2 cellular contexts compared by ENCODE assay signal in the genomic region with DNA sequence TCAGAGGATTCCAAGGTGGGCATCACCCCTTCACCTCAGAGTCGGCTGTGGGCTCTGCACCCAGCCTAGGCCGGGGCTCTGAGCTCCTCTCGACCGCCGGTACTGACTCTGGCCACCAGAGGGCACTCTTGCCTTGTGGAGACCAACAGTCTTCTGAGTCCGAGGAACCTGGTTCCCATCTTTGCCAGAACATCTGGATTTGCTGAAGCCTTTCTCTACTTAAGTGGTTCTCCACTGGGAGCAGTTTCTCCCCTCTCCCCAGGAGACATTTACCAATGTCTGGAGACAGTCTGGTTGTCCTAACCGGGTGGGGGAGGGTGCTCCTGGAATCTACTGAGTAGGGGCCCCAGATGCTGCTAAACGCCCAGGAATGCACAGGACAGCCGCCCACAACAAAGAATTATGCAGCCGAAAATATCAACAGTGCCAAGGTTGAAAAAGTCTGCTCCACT.
TF ChIP-seq lines count a peak whose summit lies in the region.

No MANE protein-coding gene starts in this region.

TF ChIP-seq in HCT116, 20 proteins besides CTCF, POLR2A, EP300 and RAD21:
- no peak for TF ChIP-seq ELF1 (IDR thresholded peaks at IDR 0.05; ENCODE audit: borderline replicate concordance, low read depth)
- no peak for TF ChIP-seq JUND (IDR thresholded peaks at IDR 0.05)
- no peak for TF ChIP-seq EZH2phosphoT487 (IDR thresholded peaks at IDR 0.05; ENCODE audit: borderline replicate concordance)
- no peak for TF ChIP-seq SP1 (IDR thresholded peaks at IDR 0.05; ENCODE audit: low read depth)
- no peak for TF ChIP-seq EZH2 (IDR thresholded peaks at IDR 0.05)
- TF ChIP-seq TCF7L2 (IDR thresholded peaks at IDR 0.05; ENCODE audit: borderline replicate concordance, extremely low read depth, insufficient read depth, insufficient read length) = no peak
- TF ChIP-seq FOSL1 (IDR thresholded peaks at IDR 0.05; ENCODE audit: low read depth) = no peak
- TF ChIP-seq, protein P1, sequence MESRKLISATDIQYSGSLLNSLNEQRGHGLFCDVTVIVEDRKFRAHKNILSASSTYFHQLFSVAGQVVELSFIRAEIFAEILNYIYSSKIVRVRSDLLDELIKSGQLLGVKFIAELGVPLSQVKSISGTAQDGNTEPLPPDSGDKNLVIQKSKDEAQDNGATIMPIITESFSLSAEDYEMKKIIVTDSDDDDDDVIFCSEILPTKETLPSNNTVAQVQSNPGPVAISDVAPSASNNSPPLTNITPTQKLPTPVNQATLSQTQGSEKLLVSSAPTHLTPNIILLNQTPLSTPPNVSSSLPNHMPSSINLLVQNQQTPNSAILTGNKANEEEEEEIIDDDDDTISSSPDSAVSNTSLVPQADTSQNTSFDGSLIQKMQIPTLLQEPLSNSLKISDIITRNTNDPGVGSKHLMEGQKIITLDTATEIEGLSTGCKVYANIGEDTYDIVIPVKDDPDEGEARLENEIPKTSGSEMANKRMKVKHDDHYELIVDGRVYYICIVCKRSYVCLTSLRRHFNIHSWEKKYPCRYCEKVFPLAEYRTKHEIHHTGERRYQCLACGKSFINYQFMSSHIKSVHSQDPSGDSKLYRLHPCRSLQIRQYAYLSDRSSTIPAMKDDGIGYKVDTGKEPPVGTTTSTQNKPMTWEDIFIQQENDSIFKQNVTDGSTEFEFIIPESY (IDR thresholded peaks at IDR 0.05; ENCODE audit: extremely low read depth, insufficient replicate concordance, low read length) = no peak
- no peak for TF ChIP-seq ZFX (IDR thresholded peaks at IDR 0.05)
- TF ChIP-seq YY1 (IDR thresholded peaks at IDR 0.05; ENCODE audit: extremely low read depth, insufficient replicate concordance, low read depth, low read length) = no peak
- no peak for TF ChIP-seq REST (IDR thresholded peaks at IDR 0.05; ENCODE audit: low read depth)
- TF ChIP-seq MAX (IDR thresholded peaks at IDR 0.05) = no peak
- no peak for TF ChIP-seq SIN3A (IDR thresholded peaks at IDR 0.05; ENCODE audit: low read depth)
- no peak for TF ChIP-seq ZNF274 (IDR thresholded peaks at IDR 0.05; ENCODE audit: low read depth, low read length)
- TF ChIP-seq POLR2AphosphoS5 (IDR thresholded peaks at IDR 0.05; ENCODE audit: low read depth, low read length) = no peak
- TF ChIP-seq EGR1 (IDR thresholded peaks at IDR 0.05; ENCODE audit: low read depth) = no peak
- TF ChIP-seq CBX3 (IDR thresholded peaks at IDR 0.05; ENCODE audit: low read depth) = no peak
- no peak for TF ChIP-seq CEBPB (IDR thresholded peaks at IDR 0.05; ENCODE audit: low read depth)
- TF ChIP-seq, protein P2, sequence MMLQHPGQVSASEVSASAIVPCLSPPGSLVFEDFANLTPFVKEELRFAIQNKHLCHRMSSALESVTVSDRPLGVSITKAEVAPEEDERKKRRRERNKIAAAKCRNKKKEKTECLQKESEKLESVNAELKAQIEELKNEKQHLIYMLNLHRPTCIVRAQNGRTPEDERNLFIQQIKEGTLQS (IDR thresholded peaks at IDR 0.05) = no peak

TF ChIP-seq in HepG2, 621 proteins besides CTCF, POLR2A, EP300 and RAD21 (continues in another document):
- TF ChIP-seq STAG1 (CRISPR knock-in tag; IDR thresholded peaks at IDR 0.05) (peak; percentile 92), LCORL (IDR thresholded peaks at IDR 0.05) (no peak), LCORL (CRISPR knock-in tag; IDR thresholded peaks at IDR 0.05) (no peak), DDIT3 (CRISPR knock-in tag; IDR thresholded peaks at IDR 0.05) (no peak), ELF1 (CRISPR knock-in tag; IDR thresholded peaks at IDR 0.05) (no peak), HNRNPK (IDR thresholded peaks at IDR 0.05; ENCODE audit: low read depth, low read length, poor library complexity, severe bottlenecking) (no peak), KDM3A (CRISPR knock-in tag; IDR thresholded peaks at IDR 0.05; ENCODE audit: low read depth) (0 out of 2 replicates have a peak, but pooled peaks have one; percentile 51), SMC3 (IDR thresholded peaks at IDR 0.05; ENCODE audit: low read length) (peak; percentile 80), NR3C1 (CRISPR knock-in tag; IDR thresholded peaks at IDR 0.05) (no peak), IRF9 (CRISPR knock-in tag; IDR thresholded peaks at IDR 0.05; ENCODE audit: borderline replicate concordance) (no peak), ZNF569 (CRISPR knock-in tag; IDR thresholded peaks at IDR 0.05; ENCODE audit: borderline replicate concordance) (no peak), MZF1 (CRISPR knock-in tag; IDR thresholded peaks at IDR 0.05; ENCODE audit: borderline replicate concordance) (no peak), FOXC1 (CRISPR knock-in tag; IDR thresholded peaks at IDR 0.05; ENCODE audit: borderline replicate concordance) (0 out of 2 replicates have a peak, but pooled peaks have one; percentile 24), HNRNPL (IDR thresholded peaks at IDR 0.05; ENCODE audit: low read depth, low read length) (no peak), ERF (CRISPR knock-in tag; IDR thresholded peaks at IDR 0.05) (0 out of 2 replicates have a peak, but pooled peaks have one; percentile 35), MYC (CRISPR knock-in tag; IDR thresholded peaks at IDR 0.05; ENCODE audit: borderline replicate concordance) (no peak), ZNF563 (CRISPR knock-in tag; IDR thresholded peaks at IDR 0.05) (no peak), ZNF530 (CRISPR knock-in tag; IDR thresholded peaks at IDR 0.05; ENCODE audit: low read depth) (no peak), MEF2D (CRISPR knock-in tag; IDR thresholded peaks at IDR 0.05) (no peak), PCBP1 (IDR thresholded peaks at IDR 0.05; ENCODE audit: borderline replicate concordance, low read depth, low read length) (no peak), MTA1 (CRISPR knock-in tag; IDR thresholded peaks at IDR 0.05; ENCODE audit: borderline replicate concordance) (no peak), MIER3 (CRISPR knock-in tag; IDR thresholded peaks at IDR 0.05; ENCODE audit: borderline replicate concordance) (peak; percentile 36; the same call in 1 of the 2 replicates), SIX1 (CRISPR knock-in tag; IDR thresholded peaks at IDR 0.05; ENCODE audit: borderline replicate concordance) (no peak), ZNF235 (CRISPR knock-in tag; IDR thresholded peaks at IDR 0.05; ENCODE audit: borderline replicate concordance) (no peak)
- TF ChIP-seq, protein P1 (CRISPR knock-in tag; IDR thresholded peaks at IDR 0.05) = no peak
- TF ChIP-seq, protein P3, sequence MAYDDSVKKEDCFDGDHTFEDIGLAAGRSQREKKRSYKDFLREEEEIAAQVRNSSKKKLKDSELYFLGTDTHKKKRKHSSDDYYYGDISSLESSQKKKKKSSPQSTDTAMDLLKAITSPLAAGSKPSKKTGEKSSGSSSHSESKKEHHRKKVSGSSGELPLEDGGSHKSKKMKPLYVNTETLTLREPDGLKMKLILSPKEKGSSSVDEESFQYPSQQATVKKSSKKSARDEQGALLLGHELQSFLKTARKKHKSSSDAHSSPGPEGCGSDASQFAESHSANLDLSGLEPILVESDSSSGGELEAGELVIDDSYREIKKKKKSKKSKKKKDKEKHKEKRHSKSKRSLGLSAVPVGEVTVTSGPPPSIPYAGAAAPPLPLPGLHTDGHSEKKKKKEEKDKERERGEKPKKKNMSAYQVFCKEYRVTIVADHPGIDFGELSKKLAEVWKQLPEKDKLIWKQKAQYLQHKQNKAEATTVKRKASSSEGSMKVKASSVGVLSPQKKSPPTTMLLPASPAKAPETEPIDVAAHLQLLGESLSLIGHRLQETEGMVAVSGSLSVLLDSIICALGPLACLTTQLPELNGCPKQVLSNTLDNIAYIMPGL (CRISPR knock-in tag; IDR thresholded peaks at IDR 0.05; ENCODE audit: borderline replicate concordance in 1 of 2, low read depth in 1 of 2) = peak in 1 of 2 experiments; percentile 32; a peak in 1 of 4 replicates
- TF ChIP-seq, protein P4, sequence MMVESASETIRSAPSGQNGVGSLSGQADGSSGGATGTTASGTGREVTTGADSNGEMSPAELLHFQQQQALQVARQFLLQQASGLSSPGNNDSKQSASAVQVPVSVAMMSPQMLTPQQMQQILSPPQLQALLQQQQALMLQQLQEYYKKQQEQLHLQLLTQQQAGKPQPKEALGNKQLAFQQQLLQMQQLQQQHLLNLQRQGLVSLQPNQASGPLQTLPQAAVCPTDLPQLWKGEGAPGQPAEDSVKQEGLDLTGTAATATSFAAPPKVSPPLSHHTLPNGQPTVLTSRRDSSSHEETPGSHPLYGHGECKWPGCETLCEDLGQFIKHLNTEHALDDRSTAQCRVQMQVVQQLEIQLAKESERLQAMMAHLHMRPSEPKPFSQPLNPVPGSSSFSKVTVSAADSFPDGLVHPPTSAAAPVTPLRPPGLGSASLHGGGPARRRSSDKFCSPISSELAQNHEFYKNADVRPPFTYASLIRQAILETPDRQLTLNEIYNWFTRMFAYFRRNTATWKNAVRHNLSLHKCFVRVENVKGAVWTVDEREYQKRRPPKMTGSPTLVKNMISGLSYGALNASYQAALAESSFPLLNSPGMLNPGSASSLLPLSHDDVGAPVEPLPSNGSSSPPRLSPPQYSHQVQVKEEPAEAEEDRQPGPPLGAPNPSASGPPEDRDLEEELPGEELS (CRISPR knock-in tag; IDR thresholded peaks at IDR 0.05) = no peak
- TF ChIP-seq, protein P5, sequence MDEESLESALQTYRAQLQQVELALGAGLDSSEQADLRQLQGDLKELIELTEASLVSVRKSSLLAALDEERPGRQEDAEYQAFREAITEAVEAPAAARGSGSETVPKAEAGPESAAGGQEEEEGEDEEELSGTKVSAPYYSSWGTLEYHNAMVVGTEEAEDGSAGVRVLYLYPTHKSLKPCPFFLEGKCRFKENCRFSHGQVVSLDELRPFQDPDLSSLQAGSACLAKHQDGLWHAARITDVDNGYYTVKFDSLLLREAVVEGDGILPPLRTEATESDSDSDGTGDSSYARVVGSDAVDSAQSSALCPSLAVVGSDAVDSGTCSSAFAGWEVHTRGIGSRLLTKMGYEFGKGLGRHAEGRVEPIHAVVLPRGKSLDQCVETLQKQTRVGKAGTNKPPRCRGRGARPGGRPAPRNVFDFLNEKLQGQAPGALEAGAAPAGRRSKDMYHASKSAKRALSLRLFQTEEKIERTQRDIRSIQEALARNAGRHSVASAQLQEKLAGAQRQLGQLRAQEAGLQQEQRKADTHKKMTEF (CRISPR knock-in tag; IDR thresholded peaks at IDR 0.05) = 0 out of 2 replicates have a peak, but pooled peaks have one; percentile 36
- TF ChIP-seq, protein P6, sequence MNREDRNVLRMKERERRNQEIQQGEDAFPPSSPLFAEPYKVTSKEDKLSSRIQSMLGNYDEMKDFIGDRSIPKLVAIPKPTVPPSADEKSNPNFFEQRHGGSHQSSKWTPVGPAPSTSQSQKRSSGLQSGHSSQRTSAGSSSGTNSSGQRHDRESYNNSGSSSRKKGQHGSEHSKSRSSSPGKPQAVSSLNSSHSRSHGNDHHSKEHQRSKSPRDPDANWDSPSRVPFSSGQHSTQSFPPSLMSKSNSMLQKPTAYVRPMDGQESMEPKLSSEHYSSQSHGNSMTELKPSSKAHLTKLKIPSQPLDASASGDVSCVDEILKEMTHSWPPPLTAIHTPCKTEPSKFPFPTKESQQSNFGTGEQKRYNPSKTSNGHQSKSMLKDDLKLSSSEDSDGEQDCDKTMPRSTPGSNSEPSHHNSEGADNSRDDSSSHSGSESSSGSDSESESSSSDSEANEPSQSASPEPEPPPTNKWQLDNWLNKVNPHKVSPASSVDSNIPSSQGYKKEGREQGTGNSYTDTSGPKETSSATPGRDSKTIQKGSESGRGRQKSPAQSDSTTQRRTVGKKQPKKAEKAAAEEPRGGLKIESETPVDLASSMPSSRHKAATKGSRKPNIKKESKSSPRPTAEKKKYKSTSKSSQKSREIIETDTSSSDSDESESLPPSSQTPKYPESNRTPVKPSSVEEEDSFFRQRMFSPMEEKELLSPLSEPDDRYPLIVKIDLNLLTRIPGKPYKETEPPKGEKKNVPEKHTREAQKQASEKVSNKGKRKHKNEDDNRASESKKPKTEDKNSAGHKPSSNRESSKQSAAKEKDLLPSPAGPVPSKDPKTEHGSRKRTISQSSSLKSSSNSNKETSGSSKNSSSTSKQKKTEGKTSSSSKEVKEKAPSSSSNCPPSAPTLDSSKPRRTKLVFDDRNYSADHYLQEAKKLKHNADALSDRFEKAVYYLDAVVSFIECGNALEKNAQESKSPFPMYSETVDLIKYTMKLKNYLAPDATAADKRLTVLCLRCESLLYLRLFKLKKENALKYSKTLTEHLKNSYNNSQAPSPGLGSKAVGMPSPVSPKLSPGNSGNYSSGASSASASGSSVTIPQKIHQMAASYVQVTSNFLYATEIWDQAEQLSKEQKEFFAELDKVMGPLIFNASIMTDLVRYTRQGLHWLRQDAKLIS (CRISPR knock-in tag; IDR thresholded peaks at IDR 0.05) = no peak
- TF ChIP-seq, protein P7, sequence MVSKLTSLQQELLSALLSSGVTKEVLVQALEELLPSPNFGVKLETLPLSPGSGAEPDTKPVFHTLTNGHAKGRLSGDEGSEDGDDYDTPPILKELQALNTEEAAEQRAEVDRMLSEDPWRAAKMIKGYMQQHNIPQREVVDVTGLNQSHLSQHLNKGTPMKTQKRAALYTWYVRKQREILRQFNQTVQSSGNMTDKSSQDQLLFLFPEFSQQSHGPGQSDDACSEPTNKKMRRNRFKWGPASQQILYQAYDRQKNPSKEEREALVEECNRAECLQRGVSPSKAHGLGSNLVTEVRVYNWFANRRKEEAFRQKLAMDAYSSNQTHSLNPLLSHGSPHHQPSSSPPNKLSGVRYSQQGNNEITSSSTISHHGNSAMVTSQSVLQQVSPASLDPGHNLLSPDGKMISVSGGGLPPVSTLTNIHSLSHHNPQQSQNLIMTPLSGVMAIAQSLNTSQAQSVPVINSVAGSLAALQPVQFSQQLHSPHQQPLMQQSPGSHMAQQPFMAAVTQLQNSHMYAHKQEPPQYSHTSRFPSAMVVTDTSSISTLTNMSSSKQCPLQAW (CRISPR knock-in tag; IDR thresholded peaks at IDR 0.05) = peak; percentile 37; the same call in 1 of the 2 replicates
- TF ChIP-seq, protein P8, sequence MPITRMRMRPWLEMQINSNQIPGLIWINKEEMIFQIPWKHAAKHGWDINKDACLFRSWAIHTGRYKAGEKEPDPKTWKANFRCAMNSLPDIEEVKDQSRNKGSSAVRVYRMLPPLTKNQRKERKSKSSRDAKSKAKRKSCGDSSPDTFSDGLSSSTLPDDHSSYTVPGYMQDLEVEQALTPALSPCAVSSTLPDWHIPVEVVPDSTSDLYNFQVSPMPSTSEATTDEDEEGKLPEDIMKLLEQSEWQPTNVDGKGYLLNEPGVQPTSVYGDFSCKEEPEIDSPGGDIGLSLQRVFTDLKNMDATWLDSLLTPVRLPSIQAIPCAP (CRISPR knock-in tag; IDR thresholded peaks at IDR 0.05; ENCODE audit: low read depth) = no peak
